In genomic region chr1:18575620-18576019, GRCh38 we compare ENCODE assay signal across 8 cellular contexts. TPM values are rescaled to one million over a fixed set of nuclear protein-coding genes. Genes with fewer than 3 reads are reported as not detected.
A peak's percentile ranks its signal among the peaks of the same experiment; 100 is the strongest.
DNase-seq lines count a peak whose midpoint lies in the region; ATAC-seq, FAIRE-seq and TF ChIP-seq lines count a peak whose summit lies in the region.

No MANE protein-coding gene starts in this region.

- no peak overlapping the region for H3K4me3 Mint-ChIP-seq in activated B cell treated with CpG ODN at 0.5 μM for 24 hours

- POLR2A ChIA-PET in activated B cell treated with CpG ODN at 0.5 μM for 24 hours (lab: Charles Lee): no interaction called here

- intact Hi-C loops in activated B cell treated with CpG ODN at 0.5 μM for 24 hours (cut with micrococcal nuclease): loop anchor here (5.0 kb wide), 1 partner anchor 1083 kb away; no protein-coding TSS in a partner anchor

- no peaks in the 10 kb centered on the region for H3K9me3 Mint-ChIP-seq in activated B cell treated with CpG ODN at 0.5 μM for 24 hours

- peaks cover 13% of the 10 kb centered on the region for H3K4me1 Mint-ChIP-seq in activated B cell treated with CpG ODN at 0.5 μM for 24 hours

- H3K27ac Mint-ChIP-seq in activated B cell treated with CpG ODN at 0.5 μM for 24 hours: no peak overlapping the region

- peaks cover 11% of the 10 kb centered on the region for H3K27me3 Mint-ChIP-seq in activated B cell treated with CpG ODN at 0.5 μM for 24 hours

- DNase-seq in DMS 273 treated with DMSO at 0.1 percent for 48 hours (lab: John Stamatoyannopoulos, UW) (peak; percentile 8), activated B cell treated with CpG ODN at 0.5 μM for 24 hours (peak; percentile 28), germinal center (ENCODE audit: low spot score) (peak; percentile 34), retinal pigment epithelial cell (ENCODE audit: low read depth) (no peak), G401 (ENCODE audit: low spot score) (no peak), GM19239 (ENCODE audit: insufficient read length, low spot score) (no peak), SKM-1 (lab: John Stamatoyannopoulos, UW; ENCODE audit: unreplicated experiment) (no peak)

- TF ChIP-seq EP300 in Ishikawa (IDR thresholded peaks at IDR 0.05; ENCODE audit: borderline replicate concordance): no peak

- ATAC-seq in activated B cell treated with CpG ODN at 0.5 μM for 24 hours (ENCODE audit: low read depth): no peak

- no peak overlapping the region for H3K4me3 ChIP-seq in retinal pigment epithelial cell (ENCODE audit: low read length)

- peak; percentile 87 for TF ChIP-seq RAD21 in Ishikawa (IDR thresholded peaks at IDR 0.05; ENCODE audit: low read depth)

- CTCF ChIA-PET in activated B cell treated with CpG ODN at 0.5 μM for 24 hours (lab: Charles Lee): interaction anchor here (0.6 to 1.6 kb wide), 6 partner anchors 9 to 915 kb away, joined by 3 to 5 read pairs (median 3); no protein-coding TSS in a partner anchor

- no peaks in the 10 kb centered on the region for H3K36me3 Mint-ChIP-seq in activated B cell treated with CpG ODN at 0.5 μM for 24 hours (ENCODE audit: low read depth)

- no peak for FAIRE-seq in GM19239 (lab: Jason Lieb, UNC)

- in situ Hi-C loops in G401 (cut with HindIII; ENCODE audit: low sequenced_read_pairs): no loop called here

- TF ChIP-seq CTCF in activated B cell treated with CpG ODN at 0.5 μM for 24 hours (IDR thresholded peaks at IDR 0.05) (no peak), retinal pigment epithelial cell (conservative IDR thresholded peaks at IDR 0.05; ENCODE audit: low read depth, low read length) (peak; percentile 71)

TF ChIP-seq in Ishikawa, 13 proteins besides CTCF, POLR2A, EP300 and RAD21:
- TF ChIP-seq CEBPB (IDR thresholded peaks at IDR 0.05) (no peak), TAF1 (IDR thresholded peaks at IDR 0.05; ENCODE audit: low read depth) (no peak), FOXM1 (IDR thresholded peaks at IDR 0.05; ENCODE audit: borderline replicate concordance, low read depth) (no peak), TEAD4 (IDR thresholded peaks at IDR 0.05) (no peak), EGR1 (IDR thresholded peaks at IDR 0.05) (no peak), MAX (IDR thresholded peaks at IDR 0.05) (no peak), YY1 (IDR thresholded peaks at IDR 0.05; ENCODE audit: low read depth) (no peak), CREB1 (IDR thresholded peaks at IDR 0.05; ENCODE audit: low read depth) (no peak), ZBTB7A (IDR thresholded peaks at IDR 0.05; ENCODE audit: low read depth) (no peak), TCF12 (IDR thresholded peaks at IDR 0.05; ENCODE audit: low read depth) (no peak), REST (IDR thresholded peaks at IDR 0.05; ENCODE audit: low read depth) (no peak), USF1 (IDR thresholded peaks at IDR 0.05) (no peak), NFIC (IDR thresholded peaks at IDR 0.05) (no peak)
TF ChIP-seq in Ishikawa: peak in this region for 0.

RNA-seq across cellular contexts. Expression of gene PAX7, which starts 55.0 kb away (rescaled TPM):
- total RNA-seq in activated B cell treated with CpG ODN at 0.5 μM for 24 hours: not detected in 2 replicates
- not detected in 2 replicates for total RNA-seq in G401 (2014; rRNA removed; shearing (Covaris generic))

Comparison
In these comparisons a context has a peak if more than half of its experiments do, and no peak if none do; other contexts are left out.
1. DNase-seq: peak in DMS 273 treated with DMSO at 0.1 percent for 48 hours (single experiment), activated B cell treated with CpG ODN at 0.5 μM for 24 hours (single experiment) and germinal center (single experiment); none in retinal pigment epithelial cell (single experiment), G401 (single experiment), GM19239 (single experiment) and SKM-1 (single experiment).